In the genomic region with DNA sequence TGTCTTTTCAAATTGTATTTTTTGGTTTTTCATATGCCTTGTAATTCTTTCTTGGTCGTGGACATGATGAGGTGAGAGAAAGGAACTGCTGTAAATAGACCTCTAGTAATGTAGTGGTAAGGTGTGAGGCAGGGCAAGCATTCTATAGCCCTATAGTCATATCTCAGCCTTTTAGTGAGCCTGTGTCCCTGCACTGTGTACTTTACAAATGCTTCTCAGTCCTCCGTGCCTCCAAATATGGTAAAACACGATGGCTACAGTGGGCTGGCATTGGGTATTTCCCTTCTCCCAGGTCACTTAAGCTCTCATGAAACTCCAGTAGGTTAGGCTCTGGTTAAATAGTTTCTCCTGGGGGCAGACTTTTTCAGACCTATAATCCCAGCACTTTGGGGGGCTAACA, we compare ENCODE assay signal across 15 cellular contexts.
"Had no signal": no experiment of that assay in that cellular context is flagged by ENCODE, and none has a peak within 500 bp of the region (broad histone marks: within the 10 kb centered on the region; RNA-seq: fewer than 3 reads in every experiment).

No MANE protein-coding gene starts in this region.

- H3K4me3 ChIP-seq: breast epithelium, lung, psoas muscle, right lobe of liver, uterus had no signal

- DNase-seq: activated CD4-positive, alpha-beta T cell treated with anti-CD3 and anti-CD28 coated beads, Interleukin-2, amount 50 U/mL, for 1 hour; activated CD8-positive, alpha-beta memory T cell treated with anti-CD3 and anti-CD28 coated beads for 24 hours; activated naive CD8-positive, alpha-beta T cell treated with anti-CD3 and anti-CD28 coated beads, Interleukin-2, amount 10 ng/mL, durations not matched to agents 7 days and 5 days; dermis blood vessel endothelial cell; effector memory CD8-positive, alpha-beta T cell; head of caudate nucleus; left cardiac atrium; midbrain; psoas muscle; right lobe of liver; uterus had no signal

- H3K27ac ChIP-seq: breast epithelium, epithelial cell of prostate, psoas muscle, right lobe of liver had no signal

- FAIRE-seq: frontal cortex had no signal

- ATAC-seq: effector memory CD8-positive, alpha-beta T cell; left cardiac atrium; psoas muscle; right lobe of liver had no signal

- H3K4me1 ChIP-seq: breast epithelium, psoas muscle, right lobe of liver, uterus had no signal

- H3K36me3 ChIP-seq: breast epithelium, right lobe of liver, uterus had no signal

- H3K27me3 ChIP-seq: right lobe of liver, uterus had no signal

- H3K9me3 ChIP-seq: breast epithelium, psoas muscle, right lobe of liver, uterus had no signal
